In genomic region chr4:2846172-2846571, GRCh38 we compare ENCODE assay signal across 14 cellular contexts. TPM values are rescaled to one million over a fixed set of nuclear protein-coding genes. Genes with fewer than 3 reads are reported as not detected.
DNase-seq lines count a peak whose midpoint lies in the region; ATAC-seq and TF ChIP-seq lines count a peak whose summit lies in the region.
"Had no signal": no experiment of that assay in that cellular context is flagged by ENCODE, and none has a peak within 500 bp of the region (broad histone marks: within the 10 kb centered on the region; RNA-seq: fewer than 3 reads in every experiment).

No MANE protein-coding gene starts in this region.

- H3K27me3 ChIP-seq in fibroblast of lung (ENCODE audit: control insufficient read depth, insufficient read depth, low read length), result no peaks in the 10 kb centered on the region
- H3K27me3 ChIP-seq: heart right ventricle, ovary, uterus had no signal

- ATAC-seq in WTC11 (no peak), HG03159 (IDR thresholded peaks at IDR 0.05; ENCODE audit: unreplicated experiment) (no peak)
- ATAC-seq in stimulated activated memory B cell treated with anti-CD40 and anti-IgM and Interleukin-4, amounts not matched to agents 10 μg/mL and 1 μg/mL and 100 μg/mL, for 72 hours, result no peak
- ATAC-seq: heart right ventricle had no signal

- H3K4me1 Mint-ChIP-seq in activated naive CD4-positive, alpha-beta T cell treated with anti-CD3 and anti-CD28 coated beads, Interleukin-2, amount 10 ng/mL, durations not matched to agents 7 days and 5 days, result peaks cover 57% of the 10 kb centered on the region
- H3K4me1 Mint-ChIP-seq in WTC11, result peaks cover 36% of the 10 kb centered on the region
- peaks cover 79% of the 10 kb centered on the region for H3K4me1 Mint-ChIP-seq in stimulated activated memory B cell treated with anti-CD40 and anti-IgM and Interleukin-4, amounts not matched to agents 10 μg/mL and 1 μg/mL and 100 μg/mL, for 72 hours

- no peaks in the 10 kb centered on the region for H3K36me3 ChIP-seq in fibroblast of lung (ENCODE audit: control insufficient read depth, insufficient read depth, low read length)
- H3K36me3 ChIP-seq: heart right ventricle, ovary, uterus had no signal

- H3K4me2 ChIP-seq in fibroblast of lung (ENCODE audit: extremely low read depth, insufficient read depth, low read length), result peak overlapping the region; percentile 90

- DNase-seq in activated naive CD4-positive, alpha-beta T cell treated with anti-CD3 and anti-CD28 coated beads, Interleukin-2, amount 10 ng/mL, durations not matched to agents 7 days and 5 days, result no peak
- no peak for DNase-seq in activated naive CD4-positive, alpha-beta T cell treated with anti-CD3 and anti-CD28 coated beads, Interleukin-2, amount 50 U/mL, for 16 hours
- DNase-seq in WTC11 (ENCODE audit: low spot score) (no peak), fibroblast of lung (ENCODE audit: low read depth in 2 of 2) (no peak), medulla oblongata (ENCODE audit: extremely low spot score) (no peak), iPS-NIHi11 (ENCODE audit: low spot score) (no peak)
- DNase-seq: DMS79, heart right ventricle, NCI-H1694 treated with DMSO at 0.1 percent for 48 hours, NCI-H526 treated with DMSO at 0.1 percent for 48 hours, ovary, uterus had no signal

- H3K9me3 Mint-ChIP-seq in activated naive CD4-positive, alpha-beta T cell treated with anti-CD3 and anti-CD28 coated beads, Interleukin-2, amount 10 ng/mL, durations not matched to agents 7 days and 5 days, result peaks cover 2% of the 10 kb centered on the region
- H3K9me3 Mint-ChIP-seq in WTC11, result no peaks in the 10 kb centered on the region
- no peaks in the 10 kb centered on the region for H3K9me3 Mint-ChIP-seq in stimulated activated memory B cell treated with anti-CD40 and anti-IgM and Interleukin-4, amounts not matched to agents 10 μg/mL and 1 μg/mL and 100 μg/mL, for 72 hours

- H3K4me3 Mint-ChIP-seq in activated naive CD4-positive, alpha-beta T cell treated with anti-CD3 and anti-CD28 coated beads, Interleukin-2, amount 10 ng/mL, durations not matched to agents 7 days and 5 days, result peak overlapping the region; percentile 45
- H3K4me3 Mint-ChIP-seq in WTC11, result peak overlapping the region; percentile 91
- H3K4me3 Mint-ChIP-seq in stimulated activated memory B cell treated with anti-CD40 and anti-IgM and Interleukin-4, amounts not matched to agents 10 μg/mL and 1 μg/mL and 100 μg/mL, for 72 hours, result peak overlapping the region; percentile 90

- no peak overlapping the region for H3K27ac Mint-ChIP-seq in activated naive CD4-positive, alpha-beta T cell treated with anti-CD3 and anti-CD28 coated beads, Interleukin-2, amount 10 ng/mL, durations not matched to agents 7 days and 5 days
- no peak overlapping the region for H3K27ac Mint-ChIP-seq in WTC11
- peak overlapping the region; percentile 84 for H3K27ac Mint-ChIP-seq in stimulated activated memory B cell treated with anti-CD40 and anti-IgM and Interleukin-4, amounts not matched to agents 10 μg/mL and 1 μg/mL and 100 μg/mL, for 72 hours

- H3K79me2 ChIP-seq in fibroblast of lung (ENCODE audit: control insufficient read depth, insufficient read depth, low read length), result peaks cover 70% of the 10 kb centered on the region

- TF ChIP-seq CTCF in WTC11 (IDR thresholded peaks at IDR 0.05) (no peak), fibroblast of lung (conservative IDR thresholded peaks at IDR 0.05 in 1 of 2, IDR thresholded peaks at IDR 0.05 in 1 of 2; ENCODE audit: low read depth in 1 of 2, low read length in 2 of 2) (no peak)

- H3K4me3 ChIP-seq in fibroblast of lung (replicated peaks in 1 of 4; ENCODE audit: control extremely low read depth in 1 of 4, insufficient read depth in 1 of 4, low read depth in 3 of 4, low read length in 4 of 4), result peak overlapping the region in 2 of 4 experiments; percentile 22 to 87
- H3K4me3 ChIP-seq: ovary, uterus had no signal

- no peak overlapping the region for H2AFZ ChIP-seq in fibroblast of lung (ENCODE audit: low read length)

- no peaks in the 10 kb centered on the region for H3K27me3 Mint-ChIP-seq in activated naive CD4-positive, alpha-beta T cell treated with anti-CD3 and anti-CD28 coated beads, Interleukin-2, amount 10 ng/mL, durations not matched to agents 7 days and 5 days
- no peaks in the 10 kb centered on the region for H3K27me3 Mint-ChIP-seq in WTC11 (ENCODE audit: low read depth)
- H3K27me3 Mint-ChIP-seq in stimulated activated memory B cell treated with anti-CD40 and anti-IgM and Interleukin-4, amounts not matched to agents 10 μg/mL and 1 μg/mL and 100 μg/mL, for 72 hours, result no peaks in the 10 kb centered on the region

- H3K9ac ChIP-seq in fibroblast of lung (ENCODE audit: insufficient read depth, low read length), result no peak overlapping the region

- H3K4me1 ChIP-seq in fibroblast of lung (ENCODE audit: control insufficient read depth, extremely low read depth, insufficient read depth, low read length), result peaks cover 10% of the 10 kb centered on the region

- CTCF ChIA-PET in activated naive CD4-positive, alpha-beta T cell treated with anti-CD3 and anti-CD28 coated beads, Interleukin-2, amount 10 ng/mL, durations not matched to agents 7 days and 5 days (lab: Charles Lee), result no interaction called here
- CTCF ChIA-PET in WTC11 (lab: Charles Lee), result no interaction called here

- peaks cover 13% of the 10 kb centered on the region for H3K36me3 Mint-ChIP-seq in activated naive CD4-positive, alpha-beta T cell treated with anti-CD3 and anti-CD28 coated beads, Interleukin-2, amount 10 ng/mL, durations not matched to agents 7 days and 5 days
- no peaks in the 10 kb centered on the region for H3K36me3 Mint-ChIP-seq in WTC11
- H3K36me3 Mint-ChIP-seq in stimulated activated memory B cell treated with anti-CD40 and anti-IgM and Interleukin-4, amounts not matched to agents 10 μg/mL and 1 μg/mL and 100 μg/mL, for 72 hours, result peaks cover 1% of the 10 kb centered on the region

- peaks cover 2% of the 10 kb centered on the region for H4K20me1 ChIP-seq in fibroblast of lung (ENCODE audit: control insufficient read depth, extremely low read depth, insufficient read depth, low read length)

- H3K27ac ChIP-seq in fibroblast of lung (ENCODE audit: insufficient read depth, low read length), result no peak overlapping the region
- H3K27ac ChIP-seq: ovary, uterus had no signal

- no peaks in the 10 kb centered on the region for H3K9me3 ChIP-seq in fibroblast of lung (ENCODE audit: control insufficient read depth, insufficient read depth, low read depth, low read length)
- H3K9me3 ChIP-seq: heart right ventricle, ovary, uterus had no signal

- POLR2A ChIA-PET in WTC11 (lab: Charles Lee), result no interaction called here

TF ChIP-seq in WTC11, 78 proteins besides CTCF, POLR2A, EP300 and RAD21 (continues in another document):
- TF ChIP-seq ATF1 (CRISPR knock-in tag; IDR thresholded peaks at IDR 0.05), result no peak
- TF ChIP-seq E2F5 (CRISPR knock-in tag; IDR thresholded peaks at IDR 0.05), result no peak
- TF ChIP-seq NFYB (CRISPR knock-in tag; conservative IDR thresholded peaks at IDR 0.05; ENCODE audit: low read depth), result no peak
- TF ChIP-seq, protein P1, sequence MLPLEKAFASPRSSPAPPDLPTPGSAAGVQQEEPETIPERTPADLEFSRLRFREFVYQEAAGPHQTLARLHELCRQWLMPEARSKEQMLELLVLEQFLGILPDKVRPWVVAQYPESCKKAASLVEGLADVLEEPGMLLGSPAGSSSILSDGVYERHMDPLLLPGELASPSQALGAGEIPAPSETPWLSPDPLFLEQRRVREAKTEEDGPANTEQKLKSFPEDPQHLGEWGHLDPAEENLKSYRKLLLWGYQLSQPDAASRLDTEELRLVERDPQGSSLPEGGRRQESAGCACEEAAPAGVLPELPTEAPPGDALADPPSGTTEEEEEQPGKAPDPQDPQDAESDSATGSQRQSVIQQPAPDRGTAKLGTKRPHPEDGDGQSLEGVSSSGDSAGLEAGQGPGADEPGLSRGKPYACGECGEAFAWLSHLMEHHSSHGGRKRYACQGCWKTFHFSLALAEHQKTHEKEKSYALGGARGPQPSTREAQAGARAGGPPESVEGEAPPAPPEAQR (CRISPR knock-in tag; IDR thresholded peaks at IDR 0.05), result no peak
- TF ChIP-seq, protein P2, sequence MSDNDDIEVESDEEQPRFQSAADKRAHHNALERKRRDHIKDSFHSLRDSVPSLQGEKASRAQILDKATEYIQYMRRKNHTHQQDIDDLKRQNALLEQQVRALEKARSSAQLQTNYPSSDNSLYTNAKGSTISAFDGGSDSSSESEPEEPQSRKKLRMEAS (CRISPR knock-in tag; IDR thresholded peaks at IDR 0.05), result no peak
- TF ChIP-seq EMX1 (CRISPR knock-in tag; IDR thresholded peaks at IDR 0.05), result no peak
- TF ChIP-seq ZNF396 (CRISPR knock-in tag; IDR thresholded peaks at IDR 0.05; ENCODE audit: borderline replicate concordance), result no peak
- no peak for TF ChIP-seq SMAD3 (CRISPR knock-in tag; IDR thresholded peaks at IDR 0.05; ENCODE audit: borderline replicate concordance)
- no peak for TF ChIP-seq ZNF219 (CRISPR knock-in tag; IDR thresholded peaks at IDR 0.05; ENCODE audit: borderline replicate concordance)
- no peak for TF ChIP-seq ELF4 (CRISPR knock-in tag; IDR thresholded peaks at IDR 0.05; ENCODE audit: low read depth)

RNA-seq across cellular contexts. Expression of gene ADD1, which starts 2.5 kb away (rescaled TPM):
- total RNA-seq in WTC11 (2021) (164 to 178 TPM (median 167 TPM) in 3 replicates), fibroblast of lung (123 and 164 TPM in 2 replicates)
- 171 and 211 TPM in 2 replicates for polyA plus RNA-seq in fibroblast of lung
- polyA plus RNA-seq in fibroblast of lung (2012), result 273 and 299 TPM in 2 replicates
- 212 and 237 TPM in 2 replicates for polyA minus RNA-seq in fibroblast of lung (ENCODE audit: low replicate concordance)

RNA-seq across cellular contexts. Expression of gene SH3BP2, which starts 53.3 kb away (rescaled TPM):
- total RNA-seq in WTC11 (2021), result 43.2 to 49.1 TPM (median 44.5 TPM) in 3 replicates
- 8.6 and 9.5 TPM in 2 replicates for total RNA-seq in fibroblast of lung
- 10.0 and 14.1 TPM in 2 replicates for polyA plus RNA-seq in fibroblast of lung
- polyA plus RNA-seq in fibroblast of lung (2012), result 9.9 and 13.4 TPM in 2 replicates
- 46.6 and 98.6 TPM in 2 replicates for polyA minus RNA-seq in fibroblast of lung (ENCODE audit: low replicate concordance)
